Comparison of ENCODE assay signal across 1 cellular context in the genomic region with DNA sequence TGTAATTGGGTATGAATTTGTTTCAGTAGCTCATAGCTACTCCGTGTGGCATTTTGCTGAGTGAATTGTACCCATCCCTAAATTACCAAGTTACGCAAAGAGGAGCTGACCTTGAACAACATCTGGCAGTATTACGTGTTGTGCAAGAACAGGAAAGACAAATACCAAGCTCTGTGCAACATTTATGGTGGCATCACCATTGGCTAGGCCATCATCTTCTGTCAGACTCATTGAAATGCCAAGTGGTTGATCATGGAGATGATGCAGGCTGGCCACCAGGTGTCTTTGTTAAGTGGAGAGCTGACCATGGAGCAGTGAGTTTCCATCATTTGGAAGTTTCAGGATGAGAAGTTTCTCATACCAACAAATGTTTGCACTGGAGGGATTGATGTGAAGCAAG.
TF ChIP-seq lines count a peak whose summit lies in the region.

No MANE protein-coding gene starts in this region.

TF ChIP-seq in A549, 52 proteins besides CTCF, POLR2A, EP300 and RAD21 (continued from another document):
- no peak for TF ChIP-seq ZFP36 (IDR thresholded peaks at IDR 0.05; ENCODE audit: borderline replicate concordance, partially characterized antibody)
TF ChIP-seq in A549: peak in this region for 2.
